ENCODE assay signal across 10 cellular contexts in genomic region chr11:1152316-1153104, GRCh38. TPM values are rescaled to one million over a fixed set of nuclear protein-coding genes. Genes with fewer than 3 reads are reported as not detected.
DNase-seq lines count a peak whose midpoint lies in the region; ATAC-seq and TF ChIP-seq lines count a peak whose summit lies in the region.
"Had no signal": no experiment of that assay in that cellular context is flagged by ENCODE, and none has a peak within 500 bp of the region (broad histone marks: within the 10 kb centered on the region; RNA-seq: fewer than 3 reads in every experiment).

No MANE protein-coding gene starts in this region.

- H2AFZ ChIP-seq in mammary epithelial cell (ENCODE audit: low read depth, low read length), result no peak overlapping the region

- BruUV-seq in mammary epithelial cell (replicated peaks; lab: Mats Ljungman, UMichigan), result no TSS peak

- no peaks in the 10 kb centered on the region for H4K20me1 ChIP-seq in mammary epithelial cell (ENCODE audit: insufficient read depth, low read length)

- H3K36me3 ChIP-seq in mammary epithelial cell (ENCODE audit: insufficient read depth, low read length) (no peaks in the 10 kb centered on the region), spleen (no peaks in the 10 kb centered on the region)

- intact Hi-C loops in mammary epithelial cell (cut with micrococcal nuclease) (no loop called here), spleen (cut with DNase I; ENCODE audit: low total_unique reads) (no loop called here), left colon (cut with DNase I, micrococcal nuclease) (no loop called here)

- H3K4me1 ChIP-seq in mammary epithelial cell (ENCODE audit: insufficient read depth, low read length) (peaks cover 4% of the 10 kb centered on the region), spleen (peaks cover 0 to 24% (median 5%) of the 10 kb centered on the region in 6 donors)

- H3K27me3 ChIP-seq in mammary epithelial cell (ENCODE audit: insufficient read depth, low read length), result no peaks in the 10 kb centered on the region
- peaks cover 0 to 35% (median 0%) of the 10 kb centered on the region in 7 donors for H3K27me3 ChIP-seq in spleen (replicated peaks in 1 of 7)

- dilution Hi-C loops in mammary epithelial cell (cut with HindIII; ENCODE audit: low sequenced_read_pairs), result no loop called here

- ATAC-seq in GM19452 (IDR thresholded peaks at IDR 0.05; ENCODE audit: unreplicated experiment) (no peak), left colon (no peak)

- peak; percentile 48 for DNase-seq in activated CD4-positive, alpha-beta T cell treated with anti-CD3 and anti-CD28 coated beads for 48 hours
- no peak for DNase-seq in activated CD4-positive, alpha-beta T cell treated with anti-CD3 and anti-CD28 coated beads, Interleukin-2, amount 50 U/mL, for 4 hours
- DNase-seq in NCI-H226 (peak; percentile 76), mammary epithelial cell (peak; percentile 15), spleen (peak; percentile 71), midbrain (lab: John Stamatoyannopoulos, UW) (no peak), left colon (no peak)

- H3K4me3 ChIP-seq in mammary epithelial cell (replicated peaks in 1 of 3; ENCODE audit: insufficient read depth in 1 of 3, low read depth in 2 of 3, low read length in 3 of 3) (no peak overlapping the region), spleen (no peak overlapping the region)
- H3K4me3 ChIP-seq: skin epidermis had no signal

- in situ Hi-C loops in mammary epithelial cell (cut with MboI; ENCODE audit: low sequenced_read_pairs in 2 of 2), result no loop called here

- CTCF ChIA-PET in mammary epithelial cell (lab: Charles Lee; ENCODE audit: low non-redundant PET), result no interaction called here

- 15% methylated on average over 10 of the region's 22 CpGs for WGBS in mammary epithelial cell (ENCODE audit: low coverage, missing lambda C conversion rate)
- WGBS in spleen, 5 donors, result 27 to 47% (median 42%) methylated on average over 14 to 22 of the region's 22 CpGs

- peaks cover 6% of the 10 kb centered on the region for H3K9me3 ChIP-seq in mammary epithelial cell (replicated peaks; ENCODE audit: insufficient read depth, low read length)
- H3K9me3 ChIP-seq in spleen, result no peaks in the 10 kb centered on the region

- H3K27ac ChIP-seq in mammary epithelial cell (ENCODE audit: insufficient read depth, low read depth, low read length) (no peak overlapping the region), spleen (no peak overlapping the region)
- H3K27ac ChIP-seq: RWPE1, skin epidermis had no signal

- no peak overlapping the region for H3K4me2 ChIP-seq in mammary epithelial cell (ENCODE audit: insufficient read depth, low read depth, low read length)

- TF ChIP-seq CTCF in mammary epithelial cell (conservative IDR thresholded peaks at IDR 0.05 in 1 of 2, IDR thresholded peaks at IDR 0.05 in 1 of 2; ENCODE audit: extremely low read depth in 1 of 2, insufficient read depth in 1 of 2, low read depth in 1 of 2, low read length in 2 of 2), result no peak
- no peak for TF ChIP-seq CTCF in spleen (IDR thresholded peaks at IDR 0.05 in 8 of 11, conservative IDR thresholded peaks at IDR 0.05 in 3 of 11)

- H3K9ac ChIP-seq in mammary epithelial cell (ENCODE audit: insufficient read depth, low read length), result no peak overlapping the region

- no peaks in the 10 kb centered on the region for H3K79me2 ChIP-seq in mammary epithelial cell (ENCODE audit: insufficient read depth, low read length)

- TF ChIP-seq POLR2A in spleen (IDR thresholded peaks at IDR 0.05), result no peak

RNA-seq across cellular contexts. Expression of gene MUC5AC, which starts 5.2 kb away (rescaled TPM):
- total RNA-seq in mammary epithelial cell, result not detected
- polyA plus RNA-seq in mammary epithelial cell, result under 0.01 TPM
- polyA minus RNA-seq in mammary epithelial cell, result not detected
- total RNA-seq in spleen, result not detected
- polyA plus RNA-seq in spleen, result under 1 TPM in 2 of 3 donors, not detected in 1; under 0.01 TPM
- under 1 TPM; 0.03 to 0.09 TPM for total RNA-seq in left colon

Comparison
In these comparisons a context has a peak if more than half of its experiments do, and no peak if none do; other contexts are left out.
1. DNase-seq: peak in activated CD4-positive, alpha-beta T cell treated with anti-CD3 and anti-CD28 coated beads for 48 hours (single experiment), NCI-H226 (single experiment), mammary epithelial cell (single experiment) and spleen (single experiment); none in activated CD4-positive, alpha-beta T cell treated with anti-CD3 and anti-CD28 coated beads, Interleukin-2, amount 50 U/mL, for 4 hours (0 of 2), midbrain (single experiment) and left colon (0 of 2).